In the genomic region with DNA sequence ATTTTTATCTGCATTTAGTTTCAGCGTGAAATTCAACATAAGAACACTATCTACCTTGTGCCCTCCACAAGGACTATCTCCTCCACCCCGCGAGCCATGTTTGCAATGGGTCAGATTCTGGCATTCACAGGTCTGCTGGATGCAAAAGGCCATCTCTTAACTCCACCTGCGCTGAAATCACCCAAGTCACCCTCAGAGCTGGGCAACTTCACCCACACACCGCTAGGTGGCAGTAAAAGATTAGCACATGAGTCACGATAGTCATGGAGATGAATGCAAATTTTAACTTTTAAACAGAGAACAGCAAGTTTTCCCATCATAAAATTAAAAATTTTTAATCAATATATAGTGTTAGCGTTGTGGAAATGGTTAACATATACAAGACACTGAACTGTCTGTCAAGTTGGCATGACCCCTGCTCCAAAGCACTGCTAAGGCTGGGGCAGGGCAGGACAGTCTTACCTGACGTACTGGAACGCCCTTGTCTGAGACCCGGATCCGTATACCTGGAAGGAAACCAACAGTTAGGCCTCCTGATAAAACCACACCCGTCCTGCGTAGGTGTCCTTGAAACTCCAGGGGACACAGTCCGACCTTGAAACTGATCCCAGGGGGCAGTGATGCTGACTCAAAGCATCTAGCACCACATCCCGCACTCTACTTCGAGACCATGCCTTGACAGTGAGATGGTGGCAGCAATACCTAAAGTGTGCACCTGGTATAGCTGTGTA, we compare ENCODE assay signal across 8 cellular contexts.
DNase-seq lines count a peak whose midpoint lies in the region; ATAC-seq and TF ChIP-seq lines count a peak whose summit lies in the region.

No MANE protein-coding gene starts in this region.

- TF ChIP-seq CTCF in AG09309 (IDR thresholded peaks at IDR 0.05; ENCODE audit: control insufficient read depth, insufficient read depth, low read depth, low read length, missing control alignments) = peak; percentile 94

- DNase-seq in AG09309 (ENCODE audit: low read depth) (no peak), NCI-H526 (lab: John Stamatoyannopoulos, UW) (peak; percentile 66 to 82), memory B cell (ENCODE audit: low spot score in 2 of 2) (peak; percentile 52 to 64)
- DNase-seq in activated CD4-positive, alpha-beta T cell treated with anti-CD3 and anti-CD28 coated beads, Interleukin-2, amount 10 ng/mL, durations not matched to agents 7 days and 5 days = peak; percentile 77
- peak; percentile 46 for DNase-seq in effector CD8-positive, alpha-beta T cell (lab: John Stamatoyannopoulos, UW)
- peak; percentile 58 to 70 for DNase-seq in stimulated activated naive CD8-positive, alpha-beta T cell treated with anti-CD3 and anti-CD28 coated beads, Interleukin-15, amount 100 ng/mL, for 72 hours

- H3K36me3 Mint-ChIP-seq in activated CD4-positive, alpha-beta T cell treated with anti-CD3 and anti-CD28 coated beads, Interleukin-2, amount 10 ng/mL, durations not matched to agents 7 days and 5 days (ENCODE audit: low read depth) = peaks cover 18% of the 10 kb centered on the region
- H3K36me3 Mint-ChIP-seq in memory B cell = peaks cover 16% of the 10 kb centered on the region

- no peak overlapping the region for H3K4me3 ChIP-seq in AG09309 (ENCODE audit: control insufficient read depth, low read depth, low read length)

- H3K4me3 Mint-ChIP-seq in activated CD4-positive, alpha-beta T cell treated with anti-CD3 and anti-CD28 coated beads, Interleukin-2, amount 10 ng/mL, durations not matched to agents 7 days and 5 days = no peak overlapping the region
- H3K4me3 Mint-ChIP-seq in memory B cell = no peak overlapping the region
- no peak overlapping the region for H3K4me3 Mint-ChIP-seq in stimulated activated naive CD8-positive, alpha-beta T cell treated with anti-CD3 and anti-CD28 coated beads, Interleukin-15, amount 100 ng/mL, for 72 hours

- CTCF ChIA-PET in activated CD4-positive, alpha-beta T cell treated with anti-CD3 and anti-CD28 coated beads, Interleukin-2, amount 10 ng/mL, durations not matched to agents 7 days and 5 days (lab: Charles Lee) = interaction anchor here (0.7 to 1.9 kb wide), 6 partner anchors 10 to 478 kb away, joined by 3 to 8 read pairs (median 4); no protein-coding TSS in a partner anchor

- no peak overlapping the region for H3K27ac Mint-ChIP-seq in activated CD4-positive, alpha-beta T cell treated with anti-CD3 and anti-CD28 coated beads, Interleukin-2, amount 10 ng/mL, durations not matched to agents 7 days and 5 days
- no peak overlapping the region for H3K27ac Mint-ChIP-seq in memory B cell
- H3K27ac Mint-ChIP-seq in stimulated activated naive CD8-positive, alpha-beta T cell treated with anti-CD3 and anti-CD28 coated beads, Interleukin-15, amount 100 ng/mL, for 72 hours = no peak overlapping the region

- H3K4me1 Mint-ChIP-seq in activated CD4-positive, alpha-beta T cell treated with anti-CD3 and anti-CD28 coated beads, Interleukin-2, amount 10 ng/mL, durations not matched to agents 7 days and 5 days = peaks cover 4% of the 10 kb centered on the region
- peaks cover 2% of the 10 kb centered on the region for H3K4me1 Mint-ChIP-seq in memory B cell
- H3K4me1 Mint-ChIP-seq in stimulated activated naive CD8-positive, alpha-beta T cell treated with anti-CD3 and anti-CD28 coated beads, Interleukin-15, amount 100 ng/mL, for 72 hours = peaks cover 5% of the 10 kb centered on the region

- ATAC-seq in GM18505 (IDR thresholded peaks at IDR 0.05; ENCODE audit: unreplicated experiment) (peak; percentile 49), HG03175 (IDR thresholded peaks at IDR 0.05; ENCODE audit: unreplicated experiment) (peak; percentile 73), memory B cell (ENCODE audit: low read depth) (peak; percentile 69)
- ATAC-seq in stimulated activated naive CD8-positive, alpha-beta T cell treated with anti-CD3 and anti-CD28 coated beads, Interleukin-15, amount 100 ng/mL, for 72 hours = peak; percentile 48

- no peaks in the 10 kb centered on the region for H3K27me3 Mint-ChIP-seq in activated CD4-positive, alpha-beta T cell treated with anti-CD3 and anti-CD28 coated beads, Interleukin-2, amount 10 ng/mL, durations not matched to agents 7 days and 5 days
- H3K27me3 Mint-ChIP-seq in memory B cell = no peaks in the 10 kb centered on the region
- no peaks in the 10 kb centered on the region for H3K27me3 Mint-ChIP-seq in stimulated activated naive CD8-positive, alpha-beta T cell treated with anti-CD3 and anti-CD28 coated beads, Interleukin-15, amount 100 ng/mL, for 72 hours

- POLR2A ChIA-PET in activated CD4-positive, alpha-beta T cell treated with anti-CD3 and anti-CD28 coated beads, Interleukin-2, amount 10 ng/mL, durations not matched to agents 7 days and 5 days (lab: Charles Lee) = no interaction called here

- H3K9me3 Mint-ChIP-seq in activated CD4-positive, alpha-beta T cell treated with anti-CD3 and anti-CD28 coated beads, Interleukin-2, amount 10 ng/mL, durations not matched to agents 7 days and 5 days = no peaks in the 10 kb centered on the region
- H3K9me3 Mint-ChIP-seq in memory B cell = no peaks in the 10 kb centered on the region
- no peaks in the 10 kb centered on the region for H3K9me3 Mint-ChIP-seq in stimulated activated naive CD8-positive, alpha-beta T cell treated with anti-CD3 and anti-CD28 coated beads, Interleukin-15, amount 100 ng/mL, for 72 hours

- TF ChIP-seq POLR2A in GM18505 (IDR thresholded peaks at IDR 0.05; ENCODE audit: borderline replicate concordance, extremely low read depth, insufficient read depth, insufficient read length) = no peak
